ENCODE assay signal across 23 cellular contexts in genomic region chr5:56759521-56759920, GRCh38. TPM values are rescaled to one million over a fixed set of nuclear protein-coding genes. Genes with fewer than 3 reads are reported as not detected.
DNase-seq lines count a peak whose midpoint lies in the region; ATAC-seq and TF ChIP-seq lines count a peak whose summit lies in the region.
"Had no signal": no experiment of that assay in that cellular context is flagged by ENCODE, and none has a peak within 500 bp of the region (broad histone marks: within the 10 kb centered on the region; RNA-seq: fewer than 3 reads in every experiment).

No MANE protein-coding gene starts in this region.

- intact Hi-C loops in naive thymus-derived CD4-positive, alpha-beta T cell (cut with micrococcal nuclease), result no loop called here

- H3K4me3 ChIP-seq in CD4-positive, CD25-positive, alpha-beta regulatory T cell (ENCODE audit: low read depth, low read length), result no peak overlapping the region
- H3K4me3 ChIP-seq in Loucy (ENCODE audit: low read length, poor library complexity, severe bottlenecking) (no peak overlapping the region), hepatocyte (no peak overlapping the region), smooth muscle cell (no peak overlapping the region)
- H3K4me3 ChIP-seq in naive thymus-derived CD4-positive, alpha-beta T cell (ENCODE audit: low read length), result no peak overlapping the region
- H3K4me3 ChIP-seq: GM23248, psoas muscle had no signal

- H3K27me3 ChIP-seq in CD4-positive, CD25-positive, alpha-beta regulatory T cell (ENCODE audit: control insufficient read depth, insufficient read depth, low read length), result no peaks in the 10 kb centered on the region
- H3K27me3 ChIP-seq in Loucy (ENCODE audit: insufficient read depth, low read length, poor library complexity, severe bottlenecking) (no peaks in the 10 kb centered on the region), hepatocyte (no peaks in the 10 kb centered on the region), smooth muscle cell (ENCODE audit: low read depth) (no peaks in the 10 kb centered on the region)
- H3K27me3 ChIP-seq in naive thymus-derived CD4-positive, alpha-beta T cell (ENCODE audit: control insufficient read depth in 2 of 2, insufficient read depth in 2 of 2, low read length in 2 of 2), result no peaks in the 10 kb centered on the region

- H3K4me2 ChIP-seq in Loucy (ENCODE audit: low read depth, low read length, poor library complexity, severe bottlenecking) (no peak overlapping the region), hepatocyte (no peak overlapping the region), smooth muscle cell (no peak overlapping the region)

- CTCF ChIA-PET in naive thymus-derived CD4-positive, alpha-beta T cell (lab: Charles Lee), result no interaction called here

- TF ChIP-seq CTCF in Loucy (conservative IDR thresholded peaks at IDR 0.05; ENCODE audit: low read length) (no peak), hepatocyte (IDR thresholded peaks at IDR 0.05; ENCODE audit: poor library complexity) (no peak), GM20000 (IDR thresholded peaks at IDR 0.05; ENCODE audit: extremely low read depth, missing control alignments) (no peak), smooth muscle cell (IDR thresholded peaks at IDR 0.05; ENCODE audit: borderline replicate concordance, insufficient read depth, poor library complexity, severe bottlenecking) (no peak)

- DNase-seq in CD4-positive, CD25-positive, alpha-beta regulatory T cell, result no peak
- DNase-seq in hepatocyte (ENCODE audit: low spot score), result peak; percentile 41
- DNase-seq in GM20000 (ENCODE audit: low spot score), result no peak
- no peak for DNase-seq in smooth muscle cell (lab: John Stamatoyannopoulos, UW; ENCODE audit: unreplicated experiment)
- DNase-seq in naive thymus-derived CD4-positive, alpha-beta T cell, result no peak
- DNase-seq: activated CD4-positive, alpha-beta T cell treated with anti-CD3 and anti-CD28 coated beads, Interleukin-2, amount 50 U/mL, for 4 hours; activated CD4-positive, CD25-positive, alpha-beta regulatory T cell; activated naive CD4-positive, alpha-beta T cell treated with anti-CD3 and anti-CD28 coated beads, Interleukin-2, amount 50 U/mL, for 16 hours; anterior cingulate cortex; GF-D8; GM23248; head of caudate nucleus; NCI-H1105 treated with DMSO at 0.1 percent for 48 hours; NCI-H2029 treated with DMSO at 0.1 percent for 48 hours; NCI-H345; psoas muscle; SHP77 treated with DMSO at 0.1 percent for 48 hours; stimulated activated CD4-positive, alpha-beta T cell treated with anti-CD3 and anti-CD28 coated beads, Interleukin-1b, Interleukin-23, amount 100 ng/mL, for 48 hours had no signal

- H3K27me3 Mint-ChIP-seq in CD4-positive, CD25-positive, alpha-beta regulatory T cell, result peaks cover 5% of the 10 kb centered on the region
- no peaks in the 10 kb centered on the region for H3K27me3 Mint-ChIP-seq in stimulated activated memory B cell treated with anti-CD40 and anti-IgM and Interleukin-4, amounts not matched to agents 10 μg/mL and 1 μg/mL and 100 μg/mL, for 72 hours
- peaks cover 0 to 10% (median 0%) of the 10 kb centered on the region in 5 donors for H3K27me3 Mint-ChIP-seq in naive thymus-derived CD4-positive, alpha-beta T cell

- 51% methylated on average over 4 of the region's 4 CpGs for WGBS in hepatocyte (ENCODE audit: low lambda C conversion rate, missing lambda C conversion rate)
- WGBS in smooth muscle cell (ENCODE audit: low lambda C conversion rate), result 66% methylated on average over 4 of the region's 4 CpGs

- H3K9ac ChIP-seq in Loucy (ENCODE audit: low read depth, low read length, poor library complexity, severe bottlenecking), result no peak overlapping the region
- no peak overlapping the region for H3K9ac ChIP-seq in smooth muscle cell (ENCODE audit: low read depth)
- H3K9ac ChIP-seq: GM23248 had no signal

- H2AFZ ChIP-seq in Loucy (ENCODE audit: low read length) (peak overlapping the region; percentile 39; the same call in 1 of the 2 replicates), hepatocyte (no peak overlapping the region), smooth muscle cell (ENCODE audit: low read depth) (no peak overlapping the region)
- H2AFZ ChIP-seq: GM23248 had no signal

- H3K27ac Mint-ChIP-seq in CD4-positive, CD25-positive, alpha-beta regulatory T cell, result peak overlapping the region in 2 of 3 donors; percentile 13 to 37
- peak overlapping the region; percentile 17 for H3K27ac Mint-ChIP-seq in stimulated activated memory B cell treated with anti-CD40 and anti-IgM and Interleukin-4, amounts not matched to agents 10 μg/mL and 1 μg/mL and 100 μg/mL, for 72 hours
- H3K27ac Mint-ChIP-seq in naive thymus-derived CD4-positive, alpha-beta T cell, result no peak overlapping the region

- no peak overlapping the region for H3K4me3 Mint-ChIP-seq in CD4-positive, CD25-positive, alpha-beta regulatory T cell
- H3K4me3 Mint-ChIP-seq in stimulated activated memory B cell treated with anti-CD40 and anti-IgM and Interleukin-4, amounts not matched to agents 10 μg/mL and 1 μg/mL and 100 μg/mL, for 72 hours, result peak overlapping the region; percentile 21
- no peak overlapping the region for H3K4me3 Mint-ChIP-seq in naive thymus-derived CD4-positive, alpha-beta T cell
- H3K4me3 Mint-ChIP-seq: central memory CD8-positive, alpha-beta T cell; neural crest cell had no signal

- H3F3A ChIP-seq in Loucy (ENCODE audit: low read depth) (no peaks in the 10 kb centered on the region), smooth muscle cell (ENCODE audit: low read depth) (no peaks in the 10 kb centered on the region)

- no peaks in the 10 kb centered on the region for H3K9me3 Mint-ChIP-seq in CD4-positive, CD25-positive, alpha-beta regulatory T cell
- H3K9me3 Mint-ChIP-seq in stimulated activated memory B cell treated with anti-CD40 and anti-IgM and Interleukin-4, amounts not matched to agents 10 μg/mL and 1 μg/mL and 100 μg/mL, for 72 hours, result no peaks in the 10 kb centered on the region
- no peaks in the 10 kb centered on the region for H3K9me3 Mint-ChIP-seq in naive thymus-derived CD4-positive, alpha-beta T cell
- H3K9me3 Mint-ChIP-seq: central memory CD8-positive, alpha-beta T cell; neural crest cell had no signal

- H3K36me3 Mint-ChIP-seq in CD4-positive, CD25-positive, alpha-beta regulatory T cell, result no peaks in the 10 kb centered on the region
- no peaks in the 10 kb centered on the region for H3K36me3 Mint-ChIP-seq in stimulated activated memory B cell treated with anti-CD40 and anti-IgM and Interleukin-4, amounts not matched to agents 10 μg/mL and 1 μg/mL and 100 μg/mL, for 72 hours
- H3K36me3 Mint-ChIP-seq in naive thymus-derived CD4-positive, alpha-beta T cell, result no peaks in the 10 kb centered on the region

- POLR2A ChIA-PET in naive thymus-derived CD4-positive, alpha-beta T cell (lab: Charles Lee), result interaction anchor here (1.0 kb wide), 1 partner anchor 25 kb away, joined by 3 read pairs; no protein-coding TSS in a partner anchor

- no peak overlapping the region for H3K27ac ChIP-seq in CD4-positive, CD25-positive, alpha-beta regulatory T cell (ENCODE audit: insufficient read depth, low read length, poor library complexity, severe bottlenecking)
- H3K27ac ChIP-seq in hepatocyte (no peak overlapping the region), smooth muscle cell (ENCODE audit: low read depth) (no peak overlapping the region)
- no peak overlapping the region for H3K27ac ChIP-seq in naive thymus-derived CD4-positive, alpha-beta T cell (ENCODE audit: low read depth, low read length)
- H3K27ac ChIP-seq: GM23248, psoas muscle had no signal

- H3K9me3 ChIP-seq in CD4-positive, CD25-positive, alpha-beta regulatory T cell (ENCODE audit: control insufficient read depth in 2 of 2, low read length in 2 of 2), result no peaks in the 10 kb centered on the region
- H3K9me3 ChIP-seq in Loucy (ENCODE audit: insufficient read depth, low read depth, low read length), result no peaks in the 10 kb centered on the region
- H3K9me3 ChIP-seq in hepatocyte (ENCODE audit: low read depth), result no peaks in the 10 kb centered on the region
- H3K9me3 ChIP-seq in smooth muscle cell (replicated peaks; ENCODE audit: low read depth), result no peaks in the 10 kb centered on the region
- H3K9me3 ChIP-seq in naive thymus-derived CD4-positive, alpha-beta T cell (ENCODE audit: control insufficient read depth in 2 of 3, low read length in 3 of 3), result no peaks in the 10 kb centered on the region
- H3K9me3 ChIP-seq: psoas muscle had no signal

- H3K36me3 ChIP-seq in CD4-positive, CD25-positive, alpha-beta regulatory T cell (ENCODE audit: control insufficient read depth, insufficient read depth, low read length), result no peaks in the 10 kb centered on the region
- no peaks in the 10 kb centered on the region for H3K36me3 ChIP-seq in Loucy (ENCODE audit: insufficient read depth, low read length)
- no peaks in the 10 kb centered on the region for H3K36me3 ChIP-seq in hepatocyte (replicated peaks; ENCODE audit: insufficient read depth, low read depth)
- no peaks in the 10 kb centered on the region for H3K36me3 ChIP-seq in smooth muscle cell (ENCODE audit: low read depth)
- no peaks in the 10 kb centered on the region for H3K36me3 ChIP-seq in naive thymus-derived CD4-positive, alpha-beta T cell (ENCODE audit: control insufficient read depth in 2 of 3, insufficient read depth in 3 of 3, low read length in 3 of 3)

- no peaks in the 10 kb centered on the region for H3K9me2 ChIP-seq in Loucy (replicated peaks; ENCODE audit: low read depth, low read length)
- no peaks in the 10 kb centered on the region for H3K9me2 ChIP-seq in hepatocyte (replicated peaks; ENCODE audit: insufficient read depth)

- H3K79me2 ChIP-seq in Loucy (ENCODE audit: insufficient read depth, low read length) (no peaks in the 10 kb centered on the region), hepatocyte (no peaks in the 10 kb centered on the region), smooth muscle cell (ENCODE audit: low read depth) (no peaks in the 10 kb centered on the region)

- ATAC-seq in CD4-positive, CD25-positive, alpha-beta regulatory T cell (ENCODE audit: low read depth in 2 of 2), result no peak
- ATAC-seq in stimulated activated memory B cell treated with anti-CD40 and anti-IgM and Interleukin-4, amounts not matched to agents 10 μg/mL and 1 μg/mL and 100 μg/mL, for 72 hours, result no peak
- no peak for ATAC-seq in naive thymus-derived CD4-positive, alpha-beta T cell
- ATAC-seq: left lobe of liver, psoas muscle had no signal

- no peaks in the 10 kb centered on the region for H3K4me1 ChIP-seq in CD4-positive, CD25-positive, alpha-beta regulatory T cell (ENCODE audit: control insufficient read depth, insufficient read depth, low read length, poor library complexity, severe bottlenecking)
- H3K4me1 ChIP-seq in Loucy (ENCODE audit: insufficient read depth, low read length, poor library complexity, severe bottlenecking) (peaks cover 27% of the 10 kb centered on the region), hepatocyte (ENCODE audit: insufficient read depth) (peaks cover 7% of the 10 kb centered on the region), smooth muscle cell (ENCODE audit: low read depth) (peaks cover 18% of the 10 kb centered on the region)
- H3K4me1 ChIP-seq in naive thymus-derived CD4-positive, alpha-beta T cell (ENCODE audit: control insufficient read depth in 2 of 2, insufficient read depth in 2 of 2, low read length in 2 of 2), result no peaks in the 10 kb centered on the region
- H3K4me1 ChIP-seq: psoas muscle had no signal

- H4K20me1 ChIP-seq in Loucy (ENCODE audit: insufficient read depth, low read length, poor library complexity, severe bottlenecking) (no peaks in the 10 kb centered on the region), hepatocyte (ENCODE audit: insufficient read depth, poor library complexity, severe bottlenecking) (no peaks in the 10 kb centered on the region), smooth muscle cell (ENCODE audit: low read depth) (no peaks in the 10 kb centered on the region)

- H3K4me1 Mint-ChIP-seq in CD4-positive, CD25-positive, alpha-beta regulatory T cell, result peaks cover 0 to 10% (median 5%) of the 10 kb centered on the region in 4 donors
- peaks cover 55% of the 10 kb centered on the region for H3K4me1 Mint-ChIP-seq in stimulated activated memory B cell treated with anti-CD40 and anti-IgM and Interleukin-4, amounts not matched to agents 10 μg/mL and 1 μg/mL and 100 μg/mL, for 72 hours
- H3K4me1 Mint-ChIP-seq in naive thymus-derived CD4-positive, alpha-beta T cell, result peaks cover 0 to 15% (median 10%) of the 10 kb centered on the region in 7 donors
- H3K4me1 Mint-ChIP-seq: central memory CD8-positive, alpha-beta T cell had no signal

RNA-seq across cellular contexts. Expression of gene MAP3K1, which starts 55.8 kb away (rescaled TPM):
- 110 TPM for total RNA-seq in CD4-positive, CD25-positive, alpha-beta regulatory T cell
- polyA plus RNA-seq in CD4-positive, CD25-positive, alpha-beta regulatory T cell, result 10 to 100 TPM; 64.3 to 84.5 (median 76.1) TPM
- 36.0 and 38.2 TPM in 2 replicates for total RNA-seq in hepatocyte
- polyA plus RNA-seq in hepatocyte, result 11.2 and 12.0 TPM in 2 replicates
- 30.1 and 31.2 TPM in 2 replicates for total RNA-seq in smooth muscle cell
- 5.6 and 11.2 TPM in 2 replicates for polyA plus RNA-seq in smooth muscle cell
- 10 to 100 TPM; 54.4 to 85.4 (median 77.3) TPM for total RNA-seq in naive thymus-derived CD4-positive, alpha-beta T cell
- polyA plus RNA-seq in naive thymus-derived CD4-positive, alpha-beta T cell, result 10 to 100 TPM; 43.0 to 55.3 TPM

Comparison
In these comparisons a context has a peak if more than half of its experiments do, and no peak if none do; other contexts are left out.
1. H3K27ac Mint-ChIP-seq: peak in CD4-positive, CD25-positive, alpha-beta regulatory T cell (2 of 3) and stimulated activated memory B cell treated with anti-CD40 and anti-IgM and Interleukin-4, amounts not matched to agents 10 μg/mL and 1 μg/mL and 100 μg/mL, for 72 hours (single experiment); none in naive thymus-derived CD4-positive, alpha-beta T cell (0 of 9).